2 cellular contexts compared by ENCODE assay signal in genomic region chrX:128606357-128606756, GRCh38.
DNase-seq lines count a peak whose midpoint lies in the region; TF ChIP-seq lines count a peak whose summit lies in the region.
"Not testable (repeated sequence)": the region's sequence is repeated elsewhere in the genome, so short reads cannot be mapped to it uniquely, and the experiment has no call there.

No MANE protein-coding gene starts in this region.

- not testable (repeated sequence) for TF ChIP-seq CTCF in chondrocyte (IDR thresholded peaks at IDR 0.05)

- H3K27ac Mint-ChIP-seq in chondrocyte (ENCODE audit: unreplicated experiment), result not testable (repeated sequence)

- H3K4me3 Mint-ChIP-seq in chondrocyte (ENCODE audit: unreplicated experiment), result not testable (repeated sequence)

- DNase-seq in chondrocyte (ENCODE audit: low spot score) (peak; percentile 67), posterior vena cava (ENCODE audit: low spot score) (peak; percentile 75)

- not testable (repeated sequence) for H3K27me3 Mint-ChIP-seq in chondrocyte (ENCODE audit: low read depth)

- not testable (repeated sequence) for H3K36me3 Mint-ChIP-seq in chondrocyte (ENCODE audit: low read depth)

- not testable (repeated sequence) for H3K4me1 Mint-ChIP-seq in chondrocyte (ENCODE audit: low read depth)

- peaks cover 14% of the 10 kb centered on the region for H3K9me3 Mint-ChIP-seq in chondrocyte (ENCODE audit: low read depth)

- intact Hi-C loops in posterior vena cava (cut with DNase I), result not testable (repeated sequence)
